ENCODE assay signal across 13 cellular contexts in the genomic region with DNA sequence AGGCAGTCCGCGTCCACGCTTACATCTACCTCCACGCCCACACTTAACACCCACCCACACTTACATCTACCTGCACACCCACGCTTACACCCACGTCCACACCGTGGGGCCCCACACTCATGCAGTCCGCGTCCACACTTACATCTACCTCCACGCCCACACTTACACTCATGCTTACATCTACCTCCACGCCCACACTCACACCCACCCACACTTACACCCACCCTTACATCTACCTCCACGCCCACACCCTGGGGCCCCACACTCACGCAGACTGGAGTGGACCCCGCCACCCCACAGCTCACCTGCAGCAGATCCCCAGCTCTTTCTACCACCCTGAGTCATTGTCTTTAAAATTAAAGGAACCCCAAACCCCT. TPM values are rescaled to one million over a fixed set of nuclear protein-coding genes. Genes with fewer than 3 reads are reported as not detected.
DNase-seq lines count a peak whose midpoint lies in the region; ATAC-seq and TF ChIP-seq lines count a peak whose summit lies in the region.
"Had no signal": no experiment of that assay in that cellular context is flagged by ENCODE, and none has a peak within 500 bp of the region (broad histone marks: within the 10 kb centered on the region; RNA-seq: fewer than 3 reads in every experiment).

No MANE protein-coding gene starts in this region.

- ATAC-seq in lower lobe of right lung (peak in 1 of 2 donors; percentile 45), GM19467 (IDR thresholded peaks at IDR 0.05; ENCODE audit: unreplicated experiment) (no peak), GM21447 (IDR thresholded peaks at IDR 0.05; ENCODE audit: unreplicated experiment) (no peak)

- peak overlapping the region; percentile 41 for H3K27ac Mint-ChIP-seq in activated naive CD4-positive, alpha-beta T cell treated with anti-CD3 and anti-CD28 coated beads, Interleukin-2, amount 50 U/mL, for 24 hours

- no peak overlapping the region for H3K23ac ChIP-seq in mesendoderm (ENCODE audit: low read length)

- no peak overlapping the region for H2BK15ac ChIP-seq in mesendoderm (replicated peaks; ENCODE audit: low read depth)

- no peak overlapping the region for H3K56ac ChIP-seq in mesendoderm (ENCODE audit: low read length)

- H2BK120ac ChIP-seq in mesendoderm (ENCODE audit: low read depth, low read length), result no peak overlapping the region

- no peak overlapping the region for H3K9ac ChIP-seq in mesendoderm (ENCODE audit: low read length)

- no peaks in the 10 kb centered on the region for H3K9me3 ChIP-seq in lower lobe of right lung
- H3K9me3 ChIP-seq: transverse colon had no signal

- intact Hi-C loops in lower lobe of right lung (cut with DNase I), result no loop called here

- H3K27me3 ChIP-seq in lower lobe of right lung (ENCODE audit: low read depth) (no peaks in the 10 kb centered on the region), mesendoderm (ENCODE audit: insufficient read depth, low read length, poor library complexity) (no peaks in the 10 kb centered on the region)
- H3K27me3 ChIP-seq: transverse colon had no signal

- no peak overlapping the region for H4K5ac ChIP-seq in mesendoderm (ENCODE audit: low read length)

- H3K4ac ChIP-seq in mesendoderm (ENCODE audit: low read depth, low read length), result no peak overlapping the region

- H3K27ac ChIP-seq in lower lobe of right lung (no peak overlapping the region), mesendoderm (ENCODE audit: low read depth, low read length) (no peak overlapping the region)
- H3K27ac ChIP-seq: transverse colon had no signal

- DNase-seq in T-helper 22 cell (ENCODE audit: low read depth) (peak; percentile 14), lower lobe of right lung (peak; percentile 53), mesendoderm (no peak), NCI-H2171 treated with DMSO at 0.1 percent for 48 hours (lab: John Stamatoyannopoulos, UW) (no peak)
- peak; percentile 33 to 80 (median 61) for DNase-seq in stimulated activated CD4-positive, alpha-beta T cell treated with anti-CD3 and anti-CD28 coated beads, TNF-alpha, amount 100 ng/mL, for 24 hours (ENCODE audit: low read depth in 3 of 3)
- DNase-seq: COR-L47, NCI-H1417, T1000, transverse colon had no signal

- H3K4me2 ChIP-seq in mesendoderm (ENCODE audit: low read length), result no peak overlapping the region

- H3K79me1 ChIP-seq in mesendoderm (ENCODE audit: low read length), result no peaks in the 10 kb centered on the region

- no peaks in the 10 kb centered on the region for H3K4me1 Mint-ChIP-seq in activated naive CD4-positive, alpha-beta T cell treated with anti-CD3 and anti-CD28 coated beads, Interleukin-2, amount 50 U/mL, for 24 hours

- no peak overlapping the region for H2AK5ac ChIP-seq in mesendoderm (ENCODE audit: low read length)

- H3K18ac ChIP-seq in mesendoderm (ENCODE audit: low read length), result no peak overlapping the region

- H3K4me1 ChIP-seq in lower lobe of right lung, result no peaks in the 10 kb centered on the region
- H3K4me1 ChIP-seq in mesendoderm (ENCODE audit: control insufficient read depth, low read depth, low read length), result no peaks in the 10 kb centered on the region
- H3K4me1 ChIP-seq: transverse colon had no signal

- H3K36me3 Mint-ChIP-seq in activated naive CD4-positive, alpha-beta T cell treated with anti-CD3 and anti-CD28 coated beads, Interleukin-2, amount 50 U/mL, for 24 hours, result peaks cover 9% of the 10 kb centered on the region

- H3K79me2 ChIP-seq in mesendoderm (ENCODE audit: control insufficient read depth, insufficient read depth, low read length), result no peaks in the 10 kb centered on the region

- no peak overlapping the region for H4K8ac ChIP-seq in mesendoderm (ENCODE audit: low read depth, low read length)

- WGBS in mesendoderm (ENCODE audit: extremely low coverage, insufficient coverage, low lambda C conversion rate), result 100% methylated on average over 7 of the region's 14 CpGs

- no peak overlapping the region for H3K4me3 Mint-ChIP-seq in activated naive CD4-positive, alpha-beta T cell treated with anti-CD3 and anti-CD28 coated beads, Interleukin-2, amount 50 U/mL, for 24 hours

- H3K9me3 Mint-ChIP-seq in activated naive CD4-positive, alpha-beta T cell treated with anti-CD3 and anti-CD28 coated beads, Interleukin-2, amount 50 U/mL, for 24 hours, result no peaks in the 10 kb centered on the region

- no peak overlapping the region for H2BK5ac ChIP-seq in mesendoderm (ENCODE audit: low read length)

- H3K27me3 Mint-ChIP-seq in activated naive CD4-positive, alpha-beta T cell treated with anti-CD3 and anti-CD28 coated beads, Interleukin-2, amount 50 U/mL, for 24 hours, result no peaks in the 10 kb centered on the region

- H3K4me3 ChIP-seq in lower lobe of right lung (no peak overlapping the region), mesendoderm (ENCODE audit: low read length) (no peak overlapping the region)
- H3K4me3 ChIP-seq: GM12878, transverse colon had no signal

- TF ChIP-seq CTCF in lower lobe of right lung (IDR thresholded peaks at IDR 0.05), result no peak

- peaks cover 23% of the 10 kb centered on the region for H3K36me3 ChIP-seq in lower lobe of right lung
- H3K36me3 ChIP-seq in mesendoderm (ENCODE audit: control insufficient read depth, insufficient read depth, low read length), result peaks cover 2% of the 10 kb centered on the region

RNA-seq across cellular contexts. Expression of gene PWWP2B, which starts 32.4 kb away (rescaled TPM):
- total RNA-seq in lower lobe of right lung, result 25.2 TPM
- polyA plus RNA-seq in mesendoderm (2013, experiment 1 of 2), result 4.0 TPM
- 3.9 TPM for polyA plus RNA-seq in mesendoderm (2013, experiment 2 of 2)

RNA-seq across cellular contexts. Expression of gene LRRC27, which starts 32.6 kb away (rescaled TPM):
- 15.5 TPM for total RNA-seq in lower lobe of right lung
- 1.7 TPM for polyA plus RNA-seq in mesendoderm (2013, experiment 1 of 2)
- 1.8 TPM for polyA plus RNA-seq in mesendoderm (2013, experiment 2 of 2)

RNA-seq across cellular contexts. Expression of gene STK32C, which starts 56.8 kb away (rescaled TPM):
- total RNA-seq in lower lobe of right lung, result 14.1 TPM
- 3.8 TPM for polyA plus RNA-seq in mesendoderm (2013, experiment 1 of 2)
- polyA plus RNA-seq in mesendoderm (2013, experiment 2 of 2), result 3.7 TPM

Comparison
In these comparisons a context has a peak if more than half of its experiments do, and no peak if none do; other contexts are left out.
1. DNase-seq: peak in T-helper 22 cell (single experiment), lower lobe of right lung (single experiment) and stimulated activated CD4-positive, alpha-beta T cell treated with anti-CD3 and anti-CD28 coated beads, TNF-alpha, amount 100 ng/mL, for 24 hours (3 of 3); none in mesendoderm (single experiment) and NCI-H2171 treated with DMSO at 0.1 percent for 48 hours (single experiment).